10 cellular contexts compared by ENCODE assay signal in the genomic region with DNA sequence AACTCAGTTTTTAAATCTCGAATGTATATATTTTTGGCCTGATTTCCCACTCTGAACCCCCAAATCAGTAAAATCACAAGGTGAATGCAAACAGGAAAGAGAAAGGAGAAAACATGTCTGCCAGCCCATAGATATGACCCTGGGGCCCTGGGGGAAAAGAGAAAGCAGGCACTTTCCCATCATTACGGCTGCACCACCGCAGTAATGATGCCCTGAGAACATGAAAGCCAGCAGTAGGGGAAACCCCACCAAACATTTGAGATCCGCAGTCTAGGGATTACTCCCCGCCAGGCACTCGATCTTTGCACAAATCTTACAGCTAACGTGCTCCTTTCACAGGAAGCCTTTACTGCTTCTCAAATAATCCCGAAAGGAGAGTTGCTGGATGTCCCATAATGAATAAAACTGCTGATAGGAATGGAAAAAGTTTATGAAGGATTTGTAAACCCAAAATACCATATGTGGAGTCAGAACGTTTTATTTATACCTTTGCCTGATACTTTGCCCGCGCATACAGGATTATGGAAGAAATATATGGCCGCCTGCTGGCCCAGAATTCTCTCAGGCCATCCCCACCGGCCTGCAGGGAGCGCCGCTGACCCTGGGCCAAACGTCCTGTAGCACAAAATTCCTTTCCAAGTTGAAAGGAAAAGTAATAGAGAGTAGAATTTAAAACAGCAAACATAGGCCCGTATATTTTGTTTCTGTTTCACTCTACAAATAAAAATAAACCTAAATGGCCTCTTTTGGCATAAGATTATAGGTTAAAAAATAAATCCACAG.
DNase-seq lines count a peak whose midpoint lies in the region; ATAC-seq lines count a peak whose summit lies in the region.
"Had no signal": no experiment of that assay in that cellular context is flagged by ENCODE, and none has a peak within 500 bp of the region (broad histone marks: within the 10 kb centered on the region; RNA-seq: fewer than 3 reads in every experiment).

No MANE protein-coding gene starts in this region.

- ATAC-seq in GM18502 (IDR thresholded peaks at IDR 0.05; ENCODE audit: poor library complexity, unreplicated experiment) (peak; percentile 38), GM21447 (IDR thresholded peaks at IDR 0.05; ENCODE audit: unreplicated experiment) (peak; percentile 44), HG03378 (IDR thresholded peaks at IDR 0.05; ENCODE audit: unreplicated experiment) (peak; percentile 31), HG03469 (IDR thresholded peaks at IDR 0.05; ENCODE audit: unreplicated experiment) (no peak)

- peak; percentile 27 for DNase-seq in germinal center (ENCODE audit: low spot score)
- no peak for DNase-seq in pons (ENCODE audit: low spot score)
- no peak for DNase-seq in NCI-H510A (lab: John Stamatoyannopoulos, UW)
- DNase-seq in nucleus accumbens (lab: John Stamatoyannopoulos, UW), result no peak
- DNase-seq: central memory CD4-positive, alpha-beta T cell; EL had no signal
